ENCODE assay signal across 16 cellular contexts in the genomic region with DNA sequence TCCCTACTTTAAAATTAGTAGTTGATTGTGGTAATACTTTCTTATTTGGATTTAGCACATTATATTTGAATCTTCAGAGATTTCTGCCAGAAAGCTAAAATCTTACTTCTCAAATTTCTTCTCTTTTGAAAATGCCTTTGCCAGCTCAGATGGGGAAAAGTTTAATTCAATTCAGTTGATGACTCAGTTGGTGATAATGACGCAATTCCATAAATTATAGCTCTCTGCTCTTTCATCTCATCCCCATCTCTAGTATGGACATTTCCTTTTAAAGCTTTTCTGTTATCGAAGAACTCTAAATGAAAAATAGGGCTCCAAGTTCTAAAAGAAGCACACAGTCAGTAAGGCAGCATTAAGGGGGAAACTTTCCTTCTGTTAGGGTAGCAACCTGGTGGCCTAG. TPM values are rescaled to one million over a fixed set of nuclear protein-coding genes. Genes with fewer than 3 reads are reported as not detected.
DNase-seq lines count a peak whose midpoint lies in the region; ATAC-seq and TF ChIP-seq lines count a peak whose summit lies in the region.
"Had no signal": no experiment of that assay in that cellular context is flagged by ENCODE, and none has a peak within 500 bp of the region (broad histone marks: within the 10 kb centered on the region; RNA-seq: fewer than 3 reads in every experiment).

No MANE protein-coding gene starts in this region.

- peak; percentile 59 for DNase-seq in AG10803 (ENCODE audit: low read depth)
- DNase-seq in HS-5 (ENCODE audit: low read depth): peak; percentile 29
- DNase-seq in astrocyte of the hippocampus (ENCODE audit: low read depth, low spot score): peak; percentile 66
- peak; percentile 68 for DNase-seq in iris pigment epithelial cell (ENCODE audit: low read depth)
- DNase-seq in activated naive CD4-positive, alpha-beta T cell (lab: John Stamatoyannopoulos, UW): no peak
- DNase-seq in colonic mucosa: no peak
- no peak for DNase-seq in HT-29 (ENCODE audit: low spot score)
- DNase-seq: BE2C; foreskin melanocyte; naive thymus-derived CD4-positive, alpha-beta T cell; NCI-H82; T-helper 2 cell had no signal

- H3K27ac ChIP-seq in colonic mucosa: no peak overlapping the region
- H3K27ac ChIP-seq: ascending aorta had no signal

- H3K27me3 ChIP-seq in colonic mucosa: no peaks in the 10 kb centered on the region
- H3K27me3 ChIP-seq: ascending aorta, BE2C had no signal

- no peaks in the 10 kb centered on the region for H3K36me3 ChIP-seq in colonic mucosa
- H3K36me3 ChIP-seq: ascending aorta, BE2C had no signal

- intact Hi-C loops in colonic mucosa (cut with DNase I): no loop called here

- no peak overlapping the region for H3K4me3 ChIP-seq in AG10803 (ENCODE audit: low read length)
- H3K4me3 ChIP-seq in colonic mucosa: no peak overlapping the region
- H3K4me3 ChIP-seq: ascending aorta had no signal

- no peaks in the 10 kb centered on the region for H3K9me3 ChIP-seq in colonic mucosa
- H3K9me3 ChIP-seq: ascending aorta, BE2C had no signal

- H3K4me1 ChIP-seq in colonic mucosa: no peaks in the 10 kb centered on the region
- H3K4me1 ChIP-seq: ascending aorta, BE2C had no signal

- no peak for ATAC-seq in HG03457 (IDR thresholded peaks at IDR 0.05; ENCODE audit: unreplicated experiment)
- ATAC-seq: activated CD4-positive, CD25-positive, alpha-beta regulatory T cell treated with anti-CD3 and anti-CD28 coated beads, Interleukin-2, amount 50 U/mL, for 24 hours; naive thymus-derived CD4-positive, alpha-beta T cell had no signal

- H3K9ac ChIP-seq in colonic mucosa (ENCODE audit: low read depth in 2 of 2, low read length in 2 of 2): no peak overlapping the region

- TF ChIP-seq CTCF in AG10803 (conservative IDR thresholded peaks at IDR 0.05; ENCODE audit: low read length) (no peak), colonic mucosa (IDR thresholded peaks at IDR 0.05) (no peak)

RNA-seq across cellular contexts. Expression of a gene that starts 25.5 kb away (rescaled TPM):
- 10 to 100 TPM; 13.0 to 19.1 TPM for total RNA-seq in colonic mucosa
- total RNA-seq in HT-29 (2014; rRNA removed; shearing (Covaris generic)): 20.8 and 25.1 TPM in 2 replicates

RNA-seq across cellular contexts. Expression of a gene that starts 28.9 kb away (rescaled TPM):
- total RNA-seq in colonic mucosa: under 1 TPM in 1 of 2 donors, not detected in 1; 0.16 TPM
- not detected in 2 replicates for total RNA-seq in HT-29 (2014; rRNA removed; shearing (Covaris generic))
- total RNA-seq: ascending aorta, pulmonary artery endothelial cell had no signal

Comparison
In these comparisons a context has a peak if more than half of its experiments do, and no peak if none do; other contexts are left out.
1. DNase-seq: peak in AG10803 (single experiment), HS-5 (single experiment), astrocyte of the hippocampus (single experiment) and iris pigment epithelial cell (single experiment); none in activated naive CD4-positive, alpha-beta T cell (0 of 4), colonic mucosa (single experiment) and HT-29 (single experiment).